ENCODE assay signal across 12 cellular contexts in the genomic region with DNA sequence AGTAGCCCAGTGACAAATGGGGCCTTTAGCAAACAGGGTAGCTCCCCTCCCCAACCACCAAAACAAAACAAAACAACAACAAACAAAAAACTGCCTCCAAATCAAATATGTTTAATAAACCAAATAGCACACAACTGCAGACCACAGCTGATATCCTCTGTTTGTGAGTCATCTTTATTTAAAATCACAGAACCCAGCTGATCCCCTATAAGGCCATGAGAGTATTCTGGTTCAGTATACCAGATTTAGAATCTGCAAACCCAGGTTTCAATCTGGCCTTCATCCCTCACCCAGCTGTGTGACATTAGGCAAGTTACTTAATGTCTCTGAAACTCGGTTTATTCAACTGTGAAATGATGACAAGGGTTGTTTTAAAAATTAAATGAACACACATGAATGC.
"Had no signal": no experiment of that assay in that cellular context is flagged by ENCODE, and none has a peak within 500 bp of the region (broad histone marks: within the 10 kb centered on the region; RNA-seq: fewer than 3 reads in every experiment).

No MANE protein-coding gene starts in this region.

- DNase-seq: activated CD4-positive, alpha-beta T cell treated with anti-CD3 and anti-CD28 coated beads, Interleukin-2, amount 50 U/mL, for 1 hour; activated naive CD8-positive, alpha-beta T cell treated with anti-CD3 and anti-CD28 coated beads for 36 hours; brain microvascular endothelial cell; cerebellar nuclear complex; effector memory CD4-positive, alpha-beta T cell; kidney glomerular epithelial cell; right lobe of liver; stimulated activated naive CD8-positive, alpha-beta T cell treated with anti-CD3 and anti-CD28 coated beads, Interleukin-15, amount 100 ng/mL, for 72 hours; T-helper 9 cell; testis; upper lobe of left lung had no signal

- H3K27me3 ChIP-seq: brain microvascular endothelial cell, right lobe of liver, testis, upper lobe of left lung had no signal

- H3K27ac ChIP-seq: brain microvascular endothelial cell, right lobe of liver, testis, upper lobe of left lung had no signal

- H3K4me1 ChIP-seq: testis had no signal

- H3K36me3 ChIP-seq: brain microvascular endothelial cell, right lobe of liver had no signal

- H3K9me3 ChIP-seq: right lobe of liver, testis, upper lobe of left lung had no signal

- ATAC-seq: activated CD4-positive, CD25-positive, alpha-beta regulatory T cell treated with anti-CD3 and anti-CD28 coated beads, Interleukin-2, amount 50 U/mL, for 24 hours; stimulated activated naive CD8-positive, alpha-beta T cell treated with anti-CD3 and anti-CD28 coated beads, Interleukin-15, amount 100 ng/mL, for 72 hours had no signal

- H3K4me3 ChIP-seq: right lobe of liver, testis, upper lobe of left lung had no signal
